ENCODE assay signal across 8 cellular contexts in genomic region chr12:20463920-20464524, GRCh38.
DNase-seq lines count a peak whose midpoint lies in the region; ATAC-seq and FAIRE-seq lines count a peak whose summit lies in the region.

No MANE protein-coding gene starts in this region.

- no peaks in the 10 kb centered on the region for H3K27me3 Mint-ChIP-seq in T-cell

- POLR2A ChIA-PET in T-cell (lab: Charles Lee) = no interaction called here

- no peaks in the 10 kb centered on the region for H3K36me3 Mint-ChIP-seq in T-cell

- no peak overlapping the region for H3K27ac Mint-ChIP-seq in T-cell

- ATAC-seq in GM18861 (IDR thresholded peaks at IDR 0.05; ENCODE audit: unreplicated experiment) (peak; percentile 45), T-cell (replicated peaks in 1 of 4) (no peak)

- no peaks in the 10 kb centered on the region for H3K4me1 Mint-ChIP-seq in T-cell

- CTCF ChIA-PET in T-cell (lab: Charles Lee) = no interaction called here

- DNase-seq in ACHN (peak; percentile 36), RKO (ENCODE audit: low spot score) (peak; percentile 35), hepatic stellate cell (ENCODE audit: low spot score) (no peak), MV-4-11 (lab: John Stamatoyannopoulos, UW) (no peak), T-cell (no peak), DMS153 (lab: John Stamatoyannopoulos, UW) (no peak)

- in situ Hi-C loops in ACHN (cut with HindIII; ENCODE audit: low pct_ligation_motif_present, low pct_unique_long_range_greater_than_20kb, low sequenced_read_pairs) = no loop called here

- peak; percentile 99 for FAIRE-seq in islet of Langerhans (lab: Jason Lieb, UNC)

- no peaks in the 10 kb centered on the region for H3K9me3 Mint-ChIP-seq in T-cell

- H3K4me3 Mint-ChIP-seq in T-cell = no peak overlapping the region

Comparison
In these comparisons a context has a peak if more than half of its experiments do, and no peak if none do; other contexts are left out.
1. DNase-seq: peak in ACHN (single experiment) and RKO (single experiment); none in hepatic stellate cell (single experiment), MV-4-11 (single experiment), T-cell (0 of 34) and DMS153 (single experiment).